In the genomic region with DNA sequence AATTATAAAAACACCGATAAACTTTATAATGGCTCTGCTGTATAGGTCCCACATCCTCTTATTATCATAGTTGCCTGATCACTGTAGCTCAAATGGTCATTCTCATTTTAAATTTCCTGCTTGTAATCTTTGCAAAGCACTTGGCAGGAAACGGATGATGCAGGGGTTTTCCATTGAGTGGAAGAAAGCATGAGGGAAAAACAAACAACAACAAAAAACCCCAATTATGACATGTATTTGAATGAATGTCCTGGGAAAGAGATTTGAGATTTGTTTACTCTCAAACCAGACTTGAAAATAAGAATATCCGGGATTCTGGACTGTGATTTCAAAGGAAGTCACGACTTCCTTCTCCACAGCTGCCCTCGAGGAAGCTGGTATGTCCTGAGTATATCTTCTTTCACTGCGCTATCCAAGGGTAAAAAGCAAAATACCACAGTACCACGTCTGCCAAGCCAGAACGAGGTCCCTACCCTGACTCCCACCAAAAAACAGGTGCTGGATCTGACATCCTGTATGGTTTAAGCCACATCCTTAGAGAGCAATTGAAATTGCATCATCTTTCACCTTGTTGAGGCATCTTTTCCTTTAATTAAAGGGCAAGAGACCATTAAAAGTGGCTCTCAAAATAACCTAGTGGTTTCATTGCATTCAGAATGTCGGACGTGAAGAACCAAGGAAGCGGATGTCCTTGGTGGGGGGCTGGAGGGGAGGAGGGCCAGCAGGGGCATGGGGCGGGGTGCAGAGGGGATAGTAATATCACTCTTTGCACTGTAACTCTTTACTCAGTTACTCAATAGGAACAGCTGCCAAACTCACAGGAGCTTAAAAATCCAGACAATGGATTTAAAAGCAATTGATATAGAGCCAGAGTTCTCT, we compare ENCODE assay signal across 1 cellular context.
TF ChIP-seq lines count a peak whose summit lies in the region.

No MANE protein-coding gene starts in this region.

TF ChIP-seq in GM23338, 12 proteins besides CTCF, POLR2A, EP300 and RAD21 (continued from another document):
- TF ChIP-seq, protein P1, sequence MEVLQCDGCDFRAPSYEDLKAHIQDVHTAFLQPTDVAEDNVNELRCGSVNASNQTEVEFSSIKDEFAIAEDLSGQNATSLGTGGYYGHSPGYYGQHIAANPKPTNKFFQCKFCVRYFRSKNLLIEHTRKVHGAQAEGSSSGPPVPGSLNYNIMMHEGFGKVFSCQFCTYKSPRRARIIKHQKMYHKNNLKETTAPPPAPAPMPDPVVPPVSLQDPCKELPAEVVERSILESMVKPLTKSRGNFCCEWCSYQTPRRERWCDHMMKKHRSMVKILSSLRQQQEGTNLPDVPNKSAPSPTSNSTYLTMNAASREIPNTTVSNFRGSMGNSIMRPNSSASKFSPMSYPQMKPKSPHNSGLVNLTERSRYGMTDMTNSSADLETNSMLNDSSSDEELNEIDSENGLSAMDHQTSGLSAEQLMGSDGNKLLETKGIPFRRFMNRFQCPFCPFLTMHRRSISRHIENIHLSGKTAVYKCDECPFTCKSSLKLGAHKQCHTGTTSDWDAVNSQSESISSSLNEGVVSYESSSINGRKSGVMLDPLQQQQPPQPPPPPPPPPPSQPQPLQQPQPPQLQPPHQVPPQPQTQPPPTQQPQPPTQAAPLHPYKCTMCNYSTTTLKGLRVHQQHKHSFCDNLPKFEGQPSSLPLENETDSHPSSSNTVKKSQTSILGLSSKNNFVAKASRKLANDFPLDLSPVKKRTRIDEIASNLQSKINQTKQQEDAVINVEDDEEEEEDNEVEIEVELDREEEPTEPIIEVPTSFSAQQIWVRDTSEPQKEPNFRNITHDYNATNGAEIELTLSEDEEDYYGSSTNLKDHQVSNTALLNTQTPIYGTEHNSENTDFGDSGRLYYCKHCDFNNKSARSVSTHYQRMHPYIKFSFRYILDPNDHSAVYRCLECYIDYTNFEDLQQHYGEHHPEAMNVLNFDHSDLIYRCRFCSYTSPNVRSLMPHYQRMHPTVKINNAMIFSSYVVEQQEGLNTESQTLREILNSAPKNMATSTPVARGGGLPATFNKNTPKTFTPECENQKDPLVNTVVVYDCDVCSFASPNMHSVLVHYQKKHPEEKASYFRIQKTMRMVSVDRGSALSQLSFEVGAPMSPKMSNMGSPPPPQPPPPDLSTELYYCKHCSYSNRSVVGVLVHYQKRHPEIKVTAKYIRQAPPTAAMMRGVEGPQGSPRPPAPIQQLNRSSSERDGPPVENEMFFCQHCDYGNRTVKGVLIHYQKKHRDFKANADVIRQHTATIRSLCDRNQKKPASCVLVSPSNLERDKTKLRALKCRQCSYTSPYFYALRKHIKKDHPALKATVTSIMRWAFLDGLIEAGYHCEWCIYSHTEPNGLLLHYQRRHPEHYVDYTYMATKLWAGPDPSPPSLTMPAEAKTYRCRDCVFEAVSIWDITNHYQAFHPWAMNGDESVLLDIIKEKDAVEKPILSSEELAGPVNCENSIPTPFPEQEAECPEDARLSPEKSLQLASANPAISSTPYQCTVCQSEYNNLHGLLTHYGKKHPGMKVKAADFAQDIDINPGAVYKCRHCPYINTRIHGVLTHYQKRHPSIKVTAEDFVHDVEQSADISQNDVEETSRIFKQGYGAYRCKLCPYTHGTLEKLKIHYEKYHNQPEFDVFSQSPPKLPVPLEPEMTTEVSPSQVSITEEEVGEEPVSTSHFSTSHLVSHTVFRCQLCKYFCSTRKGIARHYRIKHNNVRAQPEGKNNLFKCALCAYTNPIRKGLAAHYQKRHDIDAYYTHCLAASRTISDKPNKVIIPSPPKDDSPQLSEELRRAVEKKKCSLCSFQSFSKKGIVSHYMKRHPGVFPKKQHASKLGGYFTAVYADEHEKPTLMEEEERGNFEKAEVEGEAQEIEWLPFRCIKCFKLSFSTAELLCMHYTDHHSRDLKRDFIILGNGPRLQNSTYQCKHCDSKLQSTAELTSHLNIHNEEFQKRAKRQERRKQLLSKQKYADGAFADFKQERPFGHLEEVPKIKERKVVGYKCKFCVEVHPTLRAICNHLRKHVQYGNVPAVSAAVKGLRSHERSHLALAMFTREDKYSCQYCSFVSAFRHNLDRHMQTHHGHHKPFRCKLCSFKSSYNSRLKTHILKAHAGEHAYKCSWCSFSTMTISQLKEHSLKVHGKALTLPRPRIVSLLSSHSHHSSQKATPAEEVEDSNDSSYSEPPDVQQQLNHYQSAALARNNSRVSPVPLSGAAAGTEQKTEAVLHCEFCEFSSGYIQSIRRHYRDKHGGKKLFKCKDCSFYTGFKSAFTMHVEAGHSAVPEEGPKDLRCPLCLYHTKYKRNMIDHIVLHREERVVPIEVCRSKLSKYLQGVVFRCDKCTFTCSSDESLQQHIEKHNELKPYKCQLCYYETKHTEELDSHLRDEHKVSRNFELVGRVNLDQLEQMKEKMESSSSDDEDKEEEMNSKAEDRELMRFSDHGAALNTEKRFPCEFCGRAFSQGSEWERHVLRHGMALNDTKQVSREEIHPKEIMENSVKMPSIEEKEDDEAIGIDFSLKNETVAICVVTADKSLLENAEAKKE (CRISPR knock-in tag; IDR thresholded peaks at IDR 0.05) = no peak
- TF ChIP-seq, protein P2, sequence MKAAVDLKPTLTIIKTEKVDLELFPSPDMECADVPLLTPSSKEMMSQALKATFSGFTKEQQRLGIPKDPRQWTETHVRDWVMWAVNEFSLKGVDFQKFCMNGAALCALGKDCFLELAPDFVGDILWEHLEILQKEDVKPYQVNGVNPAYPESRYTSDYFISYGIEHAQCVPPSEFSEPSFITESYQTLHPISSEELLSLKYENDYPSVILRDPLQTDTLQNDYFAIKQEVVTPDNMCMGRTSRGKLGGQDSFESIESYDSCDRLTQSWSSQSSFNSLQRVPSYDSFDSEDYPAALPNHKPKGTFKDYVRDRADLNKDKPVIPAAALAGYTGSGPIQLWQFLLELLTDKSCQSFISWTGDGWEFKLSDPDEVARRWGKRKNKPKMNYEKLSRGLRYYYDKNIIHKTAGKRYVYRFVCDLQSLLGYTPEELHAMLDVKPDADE (IDR thresholded peaks at IDR 0.05) = no peak
- TF ChIP-seq STAT1 (IDR thresholded peaks at IDR 0.05; ENCODE audit: unreplicated experiment) = no peak
- TF ChIP-seq EZH2 (IDR thresholded peaks at IDR 0.05; ENCODE audit: low read depth, unreplicated experiment) = no peak
TF ChIP-seq in GM23338: peak in this region for 0.
